ENCODE assay signal across 27 cellular contexts in genomic region chr10:72785422-72785818, GRCh38.
DNase-seq lines count a peak whose midpoint lies in the region; ATAC-seq, FAIRE-seq and TF ChIP-seq lines count a peak whose summit lies in the region.
"Had no signal": no experiment of that assay in that cellular context is flagged by ENCODE, and none has a peak within 500 bp of the region (broad histone marks: within the 10 kb centered on the region; RNA-seq: fewer than 3 reads in every experiment).

No MANE protein-coding gene starts in this region.

- no peak for ATAC-seq in GM21515 (IDR thresholded peaks at IDR 0.05; ENCODE audit: unreplicated experiment)
- no peak for ATAC-seq in GM19395 (IDR thresholded peaks at IDR 0.05; ENCODE audit: unreplicated experiment)
- ATAC-seq in GM18520 (IDR thresholded peaks at IDR 0.05; ENCODE audit: unreplicated experiment): no peak
- ATAC-seq in HepG2: no peak
- ATAC-seq: GM12878 had no signal

- CTCF ChIA-PET in Calu3 (lab: Charles Lee): interaction anchor here (0.8 to 1.7 kb wide), 3 partner anchors 11 to 97 kb away, joined by 3 to 5 read pairs (median 4); no protein-coding TSS in a partner anchor
- CTCF ChIA-PET in HepG2 (lab: Yijun Ruan, JAX; ENCODE audit: low intra/inter-chr PET ratio, low total read pairs): no interaction called here

- peaks cover 64% of the 10 kb centered on the region for H3K4me1 Mint-ChIP-seq in Calu3 (ENCODE audit: low read depth, unreplicated experiment)

- H3K9ac ChIP-seq in SK-N-MC (ENCODE audit: insufficient read length) (peak overlapping the region; percentile 32), HepG2 (ENCODE audit: insufficient read depth, low read depth, low read length) (no peak overlapping the region)

- no peaks in the 10 kb centered on the region for H3K36me3 ChIP-seq in SK-N-MC (ENCODE audit: insufficient read depth, low read length)
- no peaks in the 10 kb centered on the region for H3K36me3 ChIP-seq in neutrophil
- no peaks in the 10 kb centered on the region for H3K36me3 ChIP-seq in HepG2 (replicated peaks in 1 of 2; ENCODE audit: control insufficient read depth in 1 of 2, insufficient read depth in 2 of 2, low read length in 2 of 2)
- H3K36me3 ChIP-seq: cardiac muscle cell, prostate gland, stomach, transverse colon had no signal

- H3K36me3 Mint-ChIP-seq in Calu3 (ENCODE audit: insufficient read depth, unreplicated experiment): peaks cover 6% of the 10 kb centered on the region

- no peak for FAIRE-seq in HepG2 (lab: Jason Lieb, UNC)
- FAIRE-seq: GM12878, kidney had no signal

- TF ChIP-seq CTCF in Calu3 (IDR thresholded peaks at IDR 0.05; ENCODE audit: unreplicated experiment) (no peak), neutrophil (IDR thresholded peaks at IDR 0.05) (no peak), HepG2 (CRISPR knock-in tag; IDR thresholded peaks at IDR 0.05) (no peak)

- H3K4me2 ChIP-seq in HepG2 (ENCODE audit: low read depth, low read length): no peak overlapping the region

- peaks cover 23 to 37% of the 10 kb centered on the region in 2 experiments for H3K4me1 ChIP-seq in neutrophil (ENCODE audit: control insufficient read depth in 1 of 2, insufficient read depth in 1 of 2, low read depth in 1 of 2, low read length in 1 of 2)
- peaks cover 9% of the 10 kb centered on the region for H3K4me1 ChIP-seq in HepG2 (ENCODE audit: insufficient read depth, low read length)

- DNase-seq in Calu3: no peak
- DNase-seq in SK-N-MC (ENCODE audit: low read depth, low spot score): no peak
- DNase-seq in fibroblast of peridontal ligament (ENCODE audit: extremely low read depth): peak; percentile 53
- no peak for DNase-seq in HepG2 (ENCODE audit: low spot score)
- DNase-seq: activated CD4-positive, alpha-beta T cell treated with anti-CD3 and anti-CD28 coated beads for 4 hours; activated effector memory CD4-positive, alpha-beta T cell treated with Interleukin-2 at 50 U/mL for 16 hours; activated T-cell treated with anti-CD3 and anti-CD28 coated beads for 4 hours; AML-193; CD4-positive, alpha-beta T cell; glutamatergic neuron; Kasumi-1; kidney; mucosa of descending colon; NCI-H1436; NCI-H2081 treated with DMSO at 0.1 percent for 48 hours; OCI-M1; stimulated activated CD8-positive, alpha-beta memory T cell treated with anti-CD3 and anti-CD28 coated beads, Interleukin-4, amount 100 ng/mL, for 48 hours; stomach; transverse colon had no signal

- intact Hi-C loops in Calu3 (cut with micrococcal nuclease; ENCODE audit: unreplicated experiment) (loop anchor here (2.0 kb wide), 1 partner anchor 15 kb away; no protein-coding TSS in a partner anchor), HepG2 (cut with micrococcal nuclease; ENCODE audit: unreplicated experiment) (no loop called here)

- no peaks in the 10 kb centered on the region for H3K9me3 ChIP-seq in SK-N-MC (ENCODE audit: low read depth, low read length)
- H3K9me3 ChIP-seq in neutrophil: no peaks in the 10 kb centered on the region
- H3K9me3 ChIP-seq in HepG2 (ENCODE audit: low read length): no peaks in the 10 kb centered on the region
- H3K9me3 ChIP-seq: mucosa of descending colon, prostate gland, stomach, transverse colon had no signal

- 99% methylated on average over 2 of the region's 2 CpGs for WGBS in HepG2 (ENCODE audit: low lambda C conversion rate)

- peaks cover 4% of the 10 kb centered on the region for H3K79me2 ChIP-seq in HepG2 (ENCODE audit: insufficient read depth, low read length)

- TF ChIP-seq RAD21 in HepG2 (CRISPR knock-in tag; IDR thresholded peaks at IDR 0.05): no peak

- H3K9me3 Mint-ChIP-seq in Calu3 (ENCODE audit: low read depth, unreplicated experiment): no peaks in the 10 kb centered on the region
- H3K9me3 Mint-ChIP-seq: CD4-positive, alpha-beta T cell had no signal

- H2AFZ ChIP-seq in HepG2 (ENCODE audit: low read length): no peak overlapping the region

- no peaks in the 10 kb centered on the region for H3K27me3 Mint-ChIP-seq in Calu3 (ENCODE audit: unreplicated experiment)
- H3K27me3 Mint-ChIP-seq: activated naive CD8-positive, alpha-beta T cell; CD4-positive, alpha-beta T cell had no signal

- TF ChIP-seq EP300 in HepG2 (IDR thresholded peaks at IDR 0.05; ENCODE audit: low read depth in 2 of 2, low read length in 2 of 2) (no peak), HepG2 (CRISPR knock-in tag; IDR thresholded peaks at IDR 0.05; ENCODE audit: borderline replicate concordance) (no peak)

- no TSS peak for BruUV-seq in Calu3 (replicated peaks; lab: Mats Ljungman, UMichigan)
- no TSS peak for BruUV-seq in HepG2 (replicated peaks; lab: Mats Ljungman, UMichigan)

- H3K4me3 Mint-ChIP-seq in Calu3 (ENCODE audit: low read depth, unreplicated experiment): peak overlapping the region; percentile 45
- H3K4me3 Mint-ChIP-seq: activated naive CD8-positive, alpha-beta T cell; CD4-positive, alpha-beta T cell had no signal

- H3K27ac ChIP-seq in SK-N-MC: peak overlapping the region; percentile 46; the same call in 1 of the 2 replicates
- H3K27ac ChIP-seq in neutrophil: peak overlapping the region; percentile 33
- no peak overlapping the region for H3K27ac ChIP-seq in HepG2 (ENCODE audit: extremely low read length, insufficient read depth, low read length)
- H3K27ac ChIP-seq: cardiac muscle cell, prostate gland, stomach had no signal

- in situ Hi-C loops in HepG2 (cut with HindIII; ENCODE audit: extremely low pct_ligation_motif_present, low pct_unique_long_range_greater_than_20kb): no loop called here

- H4K20me1 ChIP-seq in HepG2 (ENCODE audit: insufficient read depth, low read length): no peaks in the 10 kb centered on the region

- POLR2A ChIA-PET in HepG2 (lab: Yijun Ruan, JAX): no interaction called here

- H3K4me3 ChIP-seq in SK-N-MC (peak overlapping the region; percentile 61), neutrophil (ENCODE audit: low read depth in 1 of 2, low read length in 1 of 2) (no peak overlapping the region), HepG2 (replicated peaks in 1 of 3; ENCODE audit: insufficient read depth in 1 of 3, low read depth in 2 of 3, low read length in 3 of 3) (no peak overlapping the region)
- H3K4me3 ChIP-seq: cardiac muscle cell, GM12878, mucosa of descending colon, prostate gland, stomach, transverse colon had no signal

- H3K27me3 ChIP-seq in neutrophil: no peaks in the 10 kb centered on the region
- no peaks in the 10 kb centered on the region for H3K27me3 ChIP-seq in HepG2 (ENCODE audit: control insufficient read depth in 1 of 2, insufficient read depth in 2 of 2, low read length in 2 of 2)
- H3K27me3 ChIP-seq: cardiac muscle cell, stomach, transverse colon had no signal

- TF ChIP-seq POLR2A in HepG2 (IDR thresholded peaks at IDR 0.05; ENCODE audit: insufficient read depth in 1 of 2, low read depth in 2 of 2, low read length in 2 of 2): no peak

- peak overlapping the region; percentile 69 for H3K27ac Mint-ChIP-seq in Calu3 (ENCODE audit: unreplicated experiment)
- H3K27ac Mint-ChIP-seq: activated naive CD8-positive, alpha-beta T cell; CD4-positive, alpha-beta T cell had no signal

TF ChIP-seq in HepG2, 621 proteins besides CTCF, POLR2A, EP300 and RAD21:
- TF ChIP-seq ATF6 (CRISPR knock-in tag; conservative IDR thresholded peaks at IDR 0.05) (no peak), IKZF1 (IDR thresholded peaks at IDR 0.05) (no peak), ZNF446 (CRISPR knock-in tag; IDR thresholded peaks at IDR 0.05) (no peak), GZF1 (CRISPR knock-in tag; IDR thresholded peaks at IDR 0.05) (no peak), ZNF841 (CRISPR knock-in tag; IDR thresholded peaks at IDR 0.05; ENCODE audit: borderline replicate concordance) (no peak), SMAD3 (CRISPR knock-in tag; IDR thresholded peaks at IDR 0.05) (no peak)
